In genomic region chr19:43699506-43700367, GRCh38 we compare ENCODE assay signal across 1 cellular context.
TF ChIP-seq lines count a peak whose summit lies in the region.

No MANE protein-coding gene starts in this region.

TF ChIP-seq in endothelial cell of umbilical vein, 7 proteins besides CTCF, POLR2A, EP300 and RAD21 (continued from another document):
- no peak for TF ChIP-seq POLR2AphosphoS5 (IDR thresholded peaks at IDR 0.05; ENCODE audit: insufficient read depth, low read depth, low read length)
- TF ChIP-seq MAX (IDR thresholded peaks at IDR 0.05; ENCODE audit: insufficient read depth, insufficient read length): no peak
- no peak for TF ChIP-seq FOS (IDR thresholded peaks at IDR 0.05; ENCODE audit: borderline replicate concordance, insufficient read depth, low read length)
- TF ChIP-seq MYC (IDR thresholded peaks at IDR 0.05; ENCODE audit: low read depth, low read length): no peak
